In the genomic region with DNA sequence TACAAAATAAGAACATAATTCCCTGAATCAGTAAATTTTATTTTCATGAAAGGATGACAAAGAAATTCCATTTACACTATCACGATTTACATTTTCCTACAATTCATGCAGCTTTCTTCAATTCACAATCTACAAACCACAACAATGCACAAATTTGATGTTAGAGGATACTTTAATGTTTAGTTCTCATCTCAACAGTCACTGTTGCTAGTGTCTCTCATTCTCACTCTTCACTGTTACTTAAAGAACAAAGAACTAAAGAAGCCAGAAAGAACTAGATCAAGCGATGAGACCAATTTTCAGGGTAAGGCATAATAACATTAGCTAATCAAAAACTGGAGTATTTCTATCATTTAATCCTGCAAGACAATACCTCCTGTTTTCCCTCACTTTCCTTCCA, we compare ENCODE assay signal across 25 cellular contexts.
DNase-seq lines count a peak whose midpoint lies in the region; ATAC-seq and TF ChIP-seq lines count a peak whose summit lies in the region.
"Had no signal": no experiment of that assay in that cellular context is flagged by ENCODE, and none has a peak within 500 bp of the region (broad histone marks: within the 10 kb centered on the region; RNA-seq: fewer than 3 reads in every experiment).

No MANE protein-coding gene starts in this region.

- H3K9ac ChIP-seq in endodermal cell (ENCODE audit: extremely low read depth, low read length, poor library complexity, severe bottlenecking), result no peak overlapping the region
- H3K9ac ChIP-seq: parathyroid adenoma had no signal

- H3K27ac ChIP-seq in endodermal cell (ENCODE audit: low read depth, low read length) (no peak overlapping the region), thymus (ENCODE audit: low read depth) (peak overlapping the region; percentile 37)
- H3K27ac ChIP-seq: body of pancreas, parathyroid adenoma, Peyer's patch, spleen had no signal

- H3K27ac Mint-ChIP-seq in activated naive CD4-positive, alpha-beta T cell treated with anti-CD3 and anti-CD28 coated beads, Interleukin-2, amount 50 U/mL, for 72 hours, result peak overlapping the region in 1 of 2 donors; percentile 84
- H3K27ac Mint-ChIP-seq in T-helper 17 cell (peak overlapping the region; percentile 71), endodermal cell (peak overlapping the region; percentile 74)

- no peaks in the 10 kb centered on the region for H3K27me3 ChIP-seq in endodermal cell (ENCODE audit: control insufficient read depth, insufficient read depth, low read length, poor library complexity, severe bottlenecking)
- H3K27me3 ChIP-seq in thymus (ENCODE audit: control insufficient read depth, insufficient read depth), result no peaks in the 10 kb centered on the region
- H3K27me3 ChIP-seq: body of pancreas, MG63, Peyer's patch, right atrium auricular region, spleen had no signal

- peak; percentile 37 to 54 for ATAC-seq in activated naive CD4-positive, alpha-beta T cell treated with anti-CD3 and anti-CD28 coated beads, Interleukin-2, amount 50 U/mL, for 72 hours
- ATAC-seq in T-helper 17 cell (no peak), Right ventricle myocardium inferior (no peak)
- ATAC-seq: body of pancreas, left ventricle myocardium superior had no signal

- TF ChIP-seq CTCF in endodermal cell (conservative IDR thresholded peaks at IDR 0.05), result no peak

- intact Hi-C loops in Right ventricle myocardium inferior (cut with DNase I), result no loop called here

- no peak for TF ChIP-seq POLR2A in erythroblast (IDR thresholded peaks at IDR 0.05; ENCODE audit: low read length)

- no peaks in the 10 kb centered on the region for H3K9me3 ChIP-seq in T-helper 17 cell (ENCODE audit: control insufficient read depth, low read length, poor library complexity, severe bottlenecking)
- H3K9me3 ChIP-seq in endodermal cell (ENCODE audit: control insufficient read depth, low read length), result no peaks in the 10 kb centered on the region
- no peaks in the 10 kb centered on the region for H3K9me3 ChIP-seq in thymus (ENCODE audit: control insufficient read depth)
- H3K9me3 ChIP-seq: body of pancreas, Peyer's patch, right atrium auricular region had no signal

- H3K27me3 Mint-ChIP-seq in T-helper 17 cell, result no peaks in the 10 kb centered on the region
- H3K27me3 Mint-ChIP-seq in endodermal cell (ENCODE audit: insufficient read depth), result no peaks in the 10 kb centered on the region
- H3K27me3 Mint-ChIP-seq: naive B cell had no signal

- WGBS in endodermal cell (ENCODE audit: insufficient coverage in 1 of 2, insufficient read length in 1 of 2), 2 experiments, result 83 to 97% methylated on average over 2 of the region's 2 CpGs
- WGBS in thymus, result 19% methylated on average over 2 of the region's 2 CpGs

- H3K9me3 Mint-ChIP-seq in activated naive CD4-positive, alpha-beta T cell treated with anti-CD3 and anti-CD28 coated beads, Interleukin-2, amount 50 U/mL, for 72 hours, result peaks cover 0 to 6% of the 10 kb centered on the region in 2 donors
- H3K9me3 Mint-ChIP-seq in endodermal cell, result no peaks in the 10 kb centered on the region

- H3K36me3 ChIP-seq in endodermal cell (ENCODE audit: control insufficient read depth, insufficient read depth, low read length) (peaks cover 37% of the 10 kb centered on the region), thymus (ENCODE audit: control insufficient read depth, insufficient read depth) (no peaks in the 10 kb centered on the region)
- H3K36me3 ChIP-seq: Peyer's patch, right atrium auricular region had no signal

- DNase-seq in activated naive CD4-positive, alpha-beta T cell treated with anti-CD3 and anti-CD28 coated beads, Interleukin-2, amount 50 U/mL, for 72 hours (ENCODE audit: low spot score in 2 of 2), result no peak
- no peak for DNase-seq in activated naive CD4-positive, alpha-beta T cell treated with Interleukin-2 at 50 U/mL for 16 hours
- DNase-seq in T-helper 17 cell, result no peak
- no peak for DNase-seq in endodermal cell
- no peak for DNase-seq in erythroblast (lab: John Stamatoyannopoulos, UW)
- DNase-seq in NCI-H526 (lab: John Stamatoyannopoulos, UW), result no peak
- no peak for DNase-seq in Right ventricle myocardium inferior (ENCODE audit: missing footprints)
- DNase-seq: activated T-cell treated with anti-CD3 and anti-CD28 coated beads, Interleukin-2, amount 50 U/mL, for 48 hours; body of pancreas; C1 segment of cervical spinal cord; HCEC 1CT; KBM-7; left ventricle myocardium superior; MG63; naive B cell; NCI-H1105 treated with DMSO at 0.1 percent for 48 hours; NCI-H2029; NCI-H748 treated with DMSO at 0.1 percent for 48 hours; Peyer's patch; spleen; substantia nigra; T-helper 1 cell had no signal

- H3K4me1 Mint-ChIP-seq in T-helper 17 cell (peaks cover 64% of the 10 kb centered on the region), endodermal cell (peaks cover 73% of the 10 kb centered on the region)

- H3K4me1 ChIP-seq in endodermal cell (ENCODE audit: control insufficient read depth, insufficient read depth, low read length), result no peaks in the 10 kb centered on the region
- peaks cover 12% of the 10 kb centered on the region for H3K4me1 ChIP-seq in thymus (ENCODE audit: control insufficient read depth, insufficient read depth, low read length)

- H3K36me3 Mint-ChIP-seq in activated naive CD4-positive, alpha-beta T cell treated with anti-CD3 and anti-CD28 coated beads, Interleukin-2, amount 50 U/mL, for 72 hours, result peaks cover 0 to 50% of the 10 kb centered on the region in 2 donors
- H3K36me3 Mint-ChIP-seq in T-helper 17 cell (ENCODE audit: low read depth) (peaks cover 6% of the 10 kb centered on the region), endodermal cell (ENCODE audit: low read depth) (peaks cover 13% of the 10 kb centered on the region)

- H3K4me3 Mint-ChIP-seq in T-helper 17 cell, result no peak overlapping the region
- no peak overlapping the region for H3K4me3 Mint-ChIP-seq in endodermal cell
- H3K4me3 Mint-ChIP-seq: naive B cell had no signal

- H3K4me3 ChIP-seq in endodermal cell (ENCODE audit: low read length), result peak overlapping the region; percentile 26
- no peak overlapping the region for H3K4me3 ChIP-seq in thymus (ENCODE audit: low read length)
- H3K4me3 ChIP-seq: body of pancreas, MG63, Peyer's patch, right atrium auricular region, spleen had no signal

Comparison
In these comparisons a context has a peak if more than half of its experiments do, and no peak if none do; other contexts are left out.
1. ATAC-seq: peak in activated naive CD4-positive, alpha-beta T cell treated with anti-CD3 and anti-CD28 coated beads, Interleukin-2, amount 50 U/mL, for 72 hours (2 of 2); none in T-helper 17 cell (single experiment) and Right ventricle myocardium inferior (single experiment).